ENCODE assay signal across 22 cellular contexts in genomic region chr13:52164989-52165388, GRCh38. TPM values are rescaled to one million over a fixed set of nuclear protein-coding genes. Genes with fewer than 3 reads are reported as not detected.
"Had no signal": no experiment of that assay in that cellular context is flagged by ENCODE, and none has a peak within 500 bp of the region (broad histone marks: within the 10 kb centered on the region; RNA-seq: fewer than 3 reads in every experiment).

No MANE protein-coding gene starts in this region.

- H3K27me3 Mint-ChIP-seq: natural killer cell treated with Interleukin-12 subunit alpha and Interleukin-12 subunit beta and Interleukin-15 and Interleukin-18, amount 100 ng/mL, for 72 hours; stimulated activated naive B cell treated with anti-CD40 and anti-IgM and Interleukin-4, amounts not matched to agents 10 μg/mL and 1 μg/mL and 100 μg/mL, for 72 hours; T-cell had no signal

- H3K27ac Mint-ChIP-seq: natural killer cell treated with Interleukin-12 subunit alpha and Interleukin-12 subunit beta and Interleukin-15 and Interleukin-18, amount 100 ng/mL, for 72 hours; stimulated activated naive B cell treated with anti-CD40 and anti-IgM and Interleukin-4, amounts not matched to agents 10 μg/mL and 1 μg/mL and 100 μg/mL, for 72 hours; T-cell had no signal

- DNase-seq: activated CD4-positive, alpha-beta T cell treated with anti-CD3 and anti-CD28 coated beads, Interleukin-2, amount 50 U/mL, for 1 hour; activated CD4-positive, CD25-positive, alpha-beta regulatory T cell treated with anti-CD3 and anti-CD28 coated beads, Interleukin-2, amount 50 U/mL, for 72 hours; activated CD8-positive, alpha-beta memory T cell treated with anti-CD3 and anti-CD28 coated beads for 24 hours; activated CD8-positive, alpha-beta memory T cell treated with anti-CD3 and anti-CD28 coated beads, Interleukin-2, amount 50 U/mL, for 48 hours; activated effector memory CD4-positive, alpha-beta T cell treated with anti-CD3 and anti-CD28 coated beads, Interleukin-2, amount 50 U/mL, for 16 hours; activated naive CD4-positive, alpha-beta T cell treated with anti-CD3 and anti-CD28 coated beads, Interleukin-2, amount 50 U/mL, for 16 hours; activated T-cell treated with anti-CD3 and anti-CD28 coated beads, Interleukin-2, amount 50 U/mL, for 48 hours; cortex of kidney; effector memory CD4-positive, alpha-beta T cell; foreskin melanocyte; left ventricle myocardium superior; mesendoderm; spleen; stimulated activated CD4-positive, alpha-beta T cell treated with anti-CD3 and anti-CD28 coated beads, Interleukin-4, amount 100 ng/mL, for 4 hours; stimulated activated naive B cell treated with anti-CD40 and anti-IgM and Interleukin-4, amounts not matched to agents 10 μg/mL and 1 μg/mL and 100 μg/mL, for 72 hours; T-cell; tibial artery had no signal

- H3K36me3 Mint-ChIP-seq: natural killer cell treated with Interleukin-12 subunit alpha and Interleukin-12 subunit beta and Interleukin-15 and Interleukin-18, amount 100 ng/mL, for 72 hours had no signal

- H3K27ac ChIP-seq: ascending aorta, neutrophil, parathyroid adenoma, spleen, tibial artery had no signal

- H3K9me3 Mint-ChIP-seq: natural killer cell treated with Interleukin-12 subunit alpha and Interleukin-12 subunit beta and Interleukin-15 and Interleukin-18, amount 100 ng/mL, for 72 hours; stimulated activated naive B cell treated with anti-CD40 and anti-IgM and Interleukin-4, amounts not matched to agents 10 μg/mL and 1 μg/mL and 100 μg/mL, for 72 hours; T-cell had no signal

- H3K4me3 Mint-ChIP-seq: natural killer cell treated with Interleukin-12 subunit alpha and Interleukin-12 subunit beta and Interleukin-15 and Interleukin-18, amount 100 ng/mL, for 72 hours; stimulated activated naive B cell treated with anti-CD40 and anti-IgM and Interleukin-4, amounts not matched to agents 10 μg/mL and 1 μg/mL and 100 μg/mL, for 72 hours; T-cell had no signal

RNA-seq across cellular contexts. Expression of gene NEK5, which starts 36.1 kb away (rescaled TPM):
- total RNA-seq: ascending aorta; epithelial cell of proximal tubule; natural killer cell treated with Interleukin-12 subunit alpha and Interleukin-12 subunit beta and Interleukin-15 and Interleukin-18, amount 100 ng/mL, for 72 hours had no signal
